Comparison of ENCODE assay signal across 18 cellular contexts in genomic region chr9:126962336-126962735, GRCh38. TPM values are rescaled to one million over a fixed set of nuclear protein-coding genes. Genes with fewer than 3 reads are reported as not detected.
A peak's percentile ranks its signal among the peaks of the same experiment; 100 is the strongest.
DNase-seq lines count a peak whose midpoint lies in the region; ATAC-seq and TF ChIP-seq lines count a peak whose summit lies in the region.
"Had no signal": no experiment of that assay in that cellular context is flagged by ENCODE, and none has a peak within 500 bp of the region (broad histone marks: within the 10 kb centered on the region; RNA-seq: fewer than 3 reads in every experiment).

No MANE protein-coding gene starts in this region.

- WGBS in heart left ventricle, 4 donors: 60 to 71% (median 69%) methylated on average over 5 to 6 of the region's 6 CpGs
- WGBS in upper lobe of left lung, 2 donors: 65 to 84% methylated on average over 5 to 6 of the region's 6 CpGs

- peaks cover 0 to 59% (median 18%) of the 10 kb centered on the region in 12 donors for H3K4me1 ChIP-seq in heart left ventricle
- peaks cover 4 to 38% (median 13%) of the 10 kb centered on the region in 4 donors for H3K4me1 ChIP-seq in upper lobe of left lung

- H3K27me3 Mint-ChIP-seq in osteocyte (ENCODE audit: unreplicated experiment): no peaks in the 10 kb centered on the region
- peaks cover 0 to 12% of the 10 kb centered on the region in 2 donors for H3K27me3 Mint-ChIP-seq in natural killer cell (ENCODE audit: low read depth in 2 of 2)
- H3K27me3 Mint-ChIP-seq: B cell had no signal

- no peak overlapping the region for H3K4me3 ChIP-seq in heart left ventricle
- H3K4me3 ChIP-seq in upper lobe of left lung: no peak overlapping the region

- H3K36me3 Mint-ChIP-seq in osteocyte (ENCODE audit: unreplicated experiment) (no peaks in the 10 kb centered on the region), natural killer cell (no peaks in the 10 kb centered on the region)

- TF ChIP-seq POLR2A in heart left ventricle (IDR thresholded peaks at IDR 0.05) (no peak), upper lobe of left lung (IDR thresholded peaks at IDR 0.05) (no peak)

- TF ChIP-seq CTCF in heart left ventricle (IDR thresholded peaks at IDR 0.05): no peak
- no peak for TF ChIP-seq CTCF in osteocyte (IDR thresholded peaks at IDR 0.05)
- TF ChIP-seq CTCF in upper lobe of left lung (IDR thresholded peaks at IDR 0.05): no peak
- no peak for TF ChIP-seq CTCF in natural killer cell (IDR thresholded peaks at IDR 0.05)

- H3K27ac Mint-ChIP-seq in osteocyte (ENCODE audit: unreplicated experiment): no peak overlapping the region
- no peak overlapping the region for H3K27ac Mint-ChIP-seq in natural killer cell
- H3K27ac Mint-ChIP-seq: B cell, HFFc6 had no signal

- H3K9me3 ChIP-seq in heart left ventricle (no peaks in the 10 kb centered on the region), upper lobe of left lung (no peaks in the 10 kb centered on the region)

- H3K27me3 ChIP-seq in heart left ventricle: no peaks in the 10 kb centered on the region
- H3K27me3 ChIP-seq in upper lobe of left lung: no peaks in the 10 kb centered on the region

- intact Hi-C loops in heart left ventricle (cut with DNase I) (loop anchor here in 4 of 10 donors (5.0 to 10.0 kb wide), 3 partner anchors 122 to 242 kb away; no protein-coding TSS in a partner anchor), Right ventricle myocardium superior (cut with DNase I) (no loop called here), natural killer cell (cut with micrococcal nuclease) (no loop called here)

- peak overlapping the region in 10 of 12 donors; percentile 25 to 82 (median 60) for H3K27ac ChIP-seq in heart left ventricle
- H3K27ac ChIP-seq in upper lobe of left lung: peak overlapping the region; percentile 50 to 72 (median 55)
- H3K27ac ChIP-seq: HL-60, KMS-11 had no signal

- H3K9me3 Mint-ChIP-seq in osteocyte (ENCODE audit: unreplicated experiment) (no peaks in the 10 kb centered on the region), natural killer cell (no peaks in the 10 kb centered on the region)
- H3K9me3 Mint-ChIP-seq: HFFc6 had no signal

- H3K4me1 Mint-ChIP-seq in osteocyte (ENCODE audit: unreplicated experiment): peaks cover 9% of the 10 kb centered on the region
- peaks cover 5 to 7% of the 10 kb centered on the region in 2 donors for H3K4me1 Mint-ChIP-seq in natural killer cell

- no peak for TF ChIP-seq EP300 in upper lobe of left lung (IDR thresholded peaks at IDR 0.05)

- ATAC-seq in heart left ventricle (no peak), Right ventricle myocardium superior (ENCODE audit: poor library complexity) (no peak), upper lobe of left lung (ENCODE audit: low FRiP score in 2 of 2) (peak in 1 of 2 donors; percentile 68), natural killer cell (no peak), HG02884 (IDR thresholded peaks at IDR 0.05; ENCODE audit: unreplicated experiment) (no peak), GM19455 (IDR thresholded peaks at IDR 0.05; ENCODE audit: unreplicated experiment) (no peak)

- H3K4me3 Mint-ChIP-seq in osteocyte (ENCODE audit: unreplicated experiment) (no peak overlapping the region), natural killer cell (no peak overlapping the region)
- H3K4me3 Mint-ChIP-seq: B cell, HFFc6 had no signal

- peaks cover 0 to 9% (median 0%) of the 10 kb centered on the region in 9 donors for H3K36me3 ChIP-seq in heart left ventricle
- no peaks in the 10 kb centered on the region for H3K36me3 ChIP-seq in upper lobe of left lung

- DNase-seq in heart left ventricle: no peak
- no peak for DNase-seq in Right ventricle myocardium superior
- DNase-seq in kidney tubule cell (ENCODE audit: low spot score): peak; percentile 31
- DNase-seq in osteocyte (ENCODE audit: extremely low spot score, unreplicated experiment): peak; percentile 53
- no peak for DNase-seq in upper lobe of left lung
- DNase-seq in natural killer cell: no peak
- DNase-seq: DMS79 treated with DMSO at 0.1 percent for 48 hours; H7; HFFc6; MV-4-11; NCI-H1694 treated with DMSO at 0.1 percent for 48 hours; NCI-H748 treated with DMSO at 0.1 percent for 48 hours; NK-92 treated with Interleukin-12 subunit alpha and Interleukin-12 subunit beta, amount 100 ng/mL, for 24 hours had no signal

RNA-seq across cellular contexts. Expression of gene RALGPS1, which starts 47.8 kb away (rescaled TPM):
- 10 to 100 TPM in 8 of 9 donors, 1 to 10 TPM in 1; 9.7 to 21.8 (median 14.4) TPM for total RNA-seq in heart left ventricle
- 10 to 100 TPM in 1 of 2 donors, 1 to 10 TPM in 1; 8.0 to 15.8 TPM for polyA plus RNA-seq in heart left ventricle
- 17.7 TPM for total RNA-seq in Right ventricle myocardium superior
- total RNA-seq in osteocyte: 8.7 and 9.9 TPM in 2 replicates
- 10 to 100 TPM; 12.3 to 52.4 (median 17.1) TPM for total RNA-seq in upper lobe of left lung
- 10 to 100 TPM; 11.9 to 21.2 (median 13.2) TPM for total RNA-seq in natural killer cell

Comparison
In these comparisons a context has a peak if more than half of its experiments do, and no peak if none do; other contexts are left out.
1. DNase-seq: peak in kidney tubule cell (single experiment) and osteocyte (single experiment); none in heart left ventricle (0 of 5), Right ventricle myocardium superior (single experiment), upper lobe of left lung (0 of 2) and natural killer cell (single experiment).